In genomic region chr6:154555075-154555677, GRCh38 we compare ENCODE assay signal across 15 cellular contexts. TPM values are rescaled to one million over a fixed set of nuclear protein-coding genes. Genes with fewer than 3 reads are reported as not detected.
DNase-seq lines count a peak whose midpoint lies in the region; ATAC-seq and TF ChIP-seq lines count a peak whose summit lies in the region.
"Had no signal": no experiment of that assay in that cellular context is flagged by ENCODE, and none has a peak within 500 bp of the region (broad histone marks: within the 10 kb centered on the region; RNA-seq: fewer than 3 reads in every experiment).

No MANE protein-coding gene starts in this region.

- DNase-seq in Right ventricle myocardium inferior (ENCODE audit: missing footprints), result no peak
- no peak for DNase-seq in cardiac septum (ENCODE audit: low spot score)
- peak in 3 of 4 donors; percentile 11 to 35 (median 25) for DNase-seq in body of pancreas
- DNase-seq in kidney glomerular epithelial cell (lab: John Stamatoyannopoulos, UW), result peak; percentile 87
- DNase-seq in type B pancreatic cell (ENCODE audit: extremely low spot score, unreplicated experiment), result no peak
- DNase-seq in NCI-H774 (lab: John Stamatoyannopoulos, UW), result no peak
- DNase-seq: activated B cell treated with CpG ODN at 0.5 μM for 24 hours; activated effector memory CD4-positive, alpha-beta T cell treated with Interleukin-2 at 50 U/mL for 16 hours; GDM1; NCI-H1694; RPMI8226; substantia nigra had no signal

- H3K4me3 Mint-ChIP-seq in type B pancreatic cell, result no peak overlapping the region
- H3K4me3 Mint-ChIP-seq: activated B cell treated with CpG ODN at 0.5 μM for 24 hours had no signal

- peaks cover 4% of the 10 kb centered on the region for H3K4me1 ChIP-seq in body of pancreas

- no peaks in the 10 kb centered on the region for H3K9me3 Mint-ChIP-seq in type B pancreatic cell
- H3K9me3 Mint-ChIP-seq: activated B cell treated with CpG ODN at 0.5 μM for 24 hours had no signal

- no peak for TF ChIP-seq POLR2A in body of pancreas (IDR thresholded peaks at IDR 0.05)

- no peaks in the 10 kb centered on the region for H3K36me3 Mint-ChIP-seq in type B pancreatic cell

- H3K4me1 Mint-ChIP-seq in type B pancreatic cell (ENCODE audit: unreplicated experiment), result peaks cover 19% of the 10 kb centered on the region
- H3K4me1 Mint-ChIP-seq: activated B cell treated with CpG ODN at 0.5 μM for 24 hours had no signal

- H3K27me3 Mint-ChIP-seq in type B pancreatic cell, result peaks cover 3% of the 10 kb centered on the region

- H3K27me3 ChIP-seq in body of pancreas, result no peaks in the 10 kb centered on the region
- H3K27me3 ChIP-seq: neutrophil had no signal

- H3K27ac Mint-ChIP-seq in type B pancreatic cell, result peak overlapping the region; percentile 30
- H3K27ac Mint-ChIP-seq: activated B cell treated with CpG ODN at 0.5 μM for 24 hours had no signal

- H3K36me3 ChIP-seq in body of pancreas (replicated peaks in 1 of 2; ENCODE audit: insufficient read depth in 1 of 2, low read depth in 2 of 2), result no peaks in the 10 kb centered on the region
- H3K36me3 ChIP-seq: neutrophil had no signal

- no peak overlapping the region for H3K4me3 ChIP-seq in body of pancreas

- 59 to 63% methylated on average over 6 of the region's 6 CpGs for WGBS in body of pancreas, 2 donors

- no peaks in the 10 kb centered on the region for H3K9me3 ChIP-seq in body of pancreas
- H3K9me3 ChIP-seq: neutrophil had no signal

- ATAC-seq in Right ventricle myocardium inferior (peak; percentile 37), body of pancreas (peak; percentile 89), GM18907 (IDR thresholded peaks at IDR 0.05; ENCODE audit: unreplicated experiment) (no peak), GM19023 (IDR thresholded peaks at IDR 0.05; ENCODE audit: unreplicated experiment) (no peak)

- intact Hi-C loops in Right ventricle myocardium inferior (cut with DNase I), result no loop called here
- intact Hi-C loops in cardiac septum (cut with DNase I), result no loop called here
- intact Hi-C loops in body of pancreas (cut with DNase I), result no loop called here

- TF ChIP-seq CTCF in body of pancreas (IDR thresholded peaks at IDR 0.05), result no peak
- TF ChIP-seq CTCF in type B pancreatic cell (conservative IDR thresholded peaks at IDR 0.05), result no peak

- peak overlapping the region; percentile 36 to 68 (median 56) for H3K27ac ChIP-seq in body of pancreas
- H3K27ac ChIP-seq: neutrophil had no signal

RNA-seq across cellular contexts. Expression of gene CNKSR3, which starts 44.7 kb away (rescaled TPM):
- total RNA-seq in Right ventricle myocardium inferior, result 20.0 TPM
- total RNA-seq in cardiac septum, result 34.4 TPM
- total RNA-seq in body of pancreas, result 10 to 100 TPM in 1 of 2 donors, 1 to 10 TPM in 1; 9.3 to 13.2 TPM
- 18.4 and 31.0 TPM in 2 replicates for total RNA-seq in type B pancreatic cell (ENCODE audit: low replicate concordance)

Comparison
In these comparisons a context has a peak if more than half of its experiments do, and no peak if none do; other contexts are left out.
1. ATAC-seq: peak in Right ventricle myocardium inferior (single experiment) and body of pancreas (single experiment); none in GM18907 (single experiment) and GM19023 (single experiment).
2. DNase-seq: peak in body of pancreas (3 of 4) and kidney glomerular epithelial cell (single experiment); none in Right ventricle myocardium inferior (single experiment), cardiac septum (single experiment), type B pancreatic cell (single experiment) and NCI-H774 (single experiment).